8 cellular contexts compared by ENCODE assay signal in genomic region chr1:20786310-20787099, GRCh38. TPM values are rescaled to one million over a fixed set of nuclear protein-coding genes. Genes with fewer than 3 reads are reported as not detected.
A peak's percentile ranks its signal among the peaks of the same experiment; 100 is the strongest.
DNase-seq lines count a peak whose midpoint lies in the region; ATAC-seq and TF ChIP-seq lines count a peak whose summit lies in the region.

No MANE protein-coding gene starts in this region.

- TF ChIP-seq CTCF in GM12875 (IDR thresholded peaks at IDR 0.05; ENCODE audit: borderline replicate concordance, insufficient read depth, low read depth, low read length) (no peak), SU-DHL-6 (IDR thresholded peaks at IDR 0.05; ENCODE audit: insufficient read depth, low read length, poor library complexity, severe bottlenecking) (no peak), transverse colon (IDR thresholded peaks at IDR 0.05) (peak in 1 of 5 experiments; percentile 18)

- peaks cover 15% of the 10 kb centered on the region for H3K79me1 ChIP-seq in trophoblast cell (ENCODE audit: low read length)

- no CpG with 5 or more reads among the region's 105 CpGs for WGBS in trophoblast cell (ENCODE audit: extremely low coverage, insufficient coverage, insufficient read length)
- 0% methylated on average over 61 of the region's 105 CpGs; no CpG with 5 or more reads in 1 of the 2 donors for WGBS in transverse colon (ENCODE audit: low coverage in 1 of 2), 2 donors

- no peaks in the 10 kb centered on the region for H3K9me2 ChIP-seq in SU-DHL-6 (replicated peaks; ENCODE audit: insufficient read depth, low read length)

- peak overlapping the region; percentile 96 for H2BK120ac ChIP-seq in trophoblast cell (ENCODE audit: insufficient read depth, low read length, poor library complexity)

- H3K9ac ChIP-seq in SU-DHL-6 (ENCODE audit: low read length) (peak overlapping the region; percentile 88), adipocyte (ENCODE audit: low read length) (peak overlapping the region; percentile 98), trophoblast cell (ENCODE audit: low read length) (peak overlapping the region; percentile 99)

- no peaks in the 10 kb centered on the region for H3K36me3 ChIP-seq in SU-DHL-6 (ENCODE audit: low read length)
- no peaks in the 10 kb centered on the region for H3K36me3 ChIP-seq in adipocyte (ENCODE audit: control insufficient read depth, insufficient read depth, low read length, severe bottlenecking)
- H3K36me3 ChIP-seq in trophoblast cell (ENCODE audit: control insufficient read depth in 1 of 2, insufficient read depth in 2 of 2, low read length in 2 of 2), result peaks cover 0 to 2% of the 10 kb centered on the region in 2 experiments
- no peaks in the 10 kb centered on the region for H3K36me3 ChIP-seq in transverse colon

- peak overlapping the region; percentile 1 for H2BK12ac ChIP-seq in trophoblast cell (ENCODE audit: low read length)

- in situ Hi-C loops in transverse colon (cut with MboI; ENCODE audit: low pct_ligation_motif_present in 1 of 4, low pct_unique_long_range_greater_than_20kb in 1 of 4, low sequenced_read_pairs in 3 of 4), result no loop called here

- peak overlapping the region; percentile 18 for H3K23ac ChIP-seq in trophoblast cell (ENCODE audit: low read length)

- H3K4me2 ChIP-seq in SU-DHL-6 (ENCODE audit: low read depth, low read length, poor library complexity, severe bottlenecking), result peak overlapping the region; percentile 82
- peak overlapping the region; percentile 71 for H3K4me2 ChIP-seq in trophoblast cell (ENCODE audit: low read length)

- H3K14ac ChIP-seq in trophoblast cell (ENCODE audit: low read length), result peak overlapping the region; percentile 97

- H3F3A ChIP-seq in SU-DHL-6 (ENCODE audit: insufficient read depth), result peaks cover 16% of the 10 kb centered on the region; the same call in 1 of the 2 replicates

- peak; percentile 80 for ATAC-seq in HG02763 (IDR thresholded peaks at IDR 0.05; ENCODE audit: unreplicated experiment)

- peak overlapping the region; percentile 98 for H4K8ac ChIP-seq in trophoblast cell (ENCODE audit: low read depth, low read length)

- peak overlapping the region; percentile 77 for H4K12ac ChIP-seq in trophoblast cell (ENCODE audit: low read depth, low read length)

- H2AK5ac ChIP-seq in trophoblast cell (ENCODE audit: low read length), result peak overlapping the region; percentile 86

- TF ChIP-seq POLR2A in transverse colon (IDR thresholded peaks at IDR 0.05), result peak; percentile 58

- DNase-seq in NCI-H1417 (lab: John Stamatoyannopoulos, UW) (peak; percentile 96 to 98 (median 97)), adipocyte (ENCODE audit: low read depth) (peak; percentile 98), cardiac septum (ENCODE audit: low spot score) (peak; percentile 98), trophoblast cell (peak; percentile 94 to 96), transverse colon (peak; percentile 96)

- TF ChIP-seq EP300 in transverse colon (IDR thresholded peaks at IDR 0.05; ENCODE audit: low read depth), result no peak

- no peaks in the 10 kb centered on the region for H3K9me3 ChIP-seq in SU-DHL-6 (ENCODE audit: insufficient read depth, low read length)
- no peaks in the 10 kb centered on the region for H3K9me3 ChIP-seq in adipocyte (ENCODE audit: control insufficient read depth, low read length)
- H3K9me3 ChIP-seq in trophoblast cell (ENCODE audit: insufficient read depth, low read depth, low read length), result no peaks in the 10 kb centered on the region
- H3K9me3 ChIP-seq in transverse colon, result no peaks in the 10 kb centered on the region

- H2AFZ ChIP-seq in SU-DHL-6 (ENCODE audit: low read depth, low read length, severe bottlenecking), result peak overlapping the region; percentile 64
- peak overlapping the region; percentile 97 for H2AFZ ChIP-seq in trophoblast cell (ENCODE audit: insufficient read depth, low read length, poor library complexity)

- intact Hi-C loops in cardiac septum (cut with DNase I), result loop anchor here (2.0 to 10.0 kb wide), 2 partner anchors 388 to 538 kb away; no protein-coding TSS in a partner anchor
- intact Hi-C loops in transverse colon (cut with DNase I; ENCODE audit: low total_unique reads), result no loop called here

- peak overlapping the region; percentile 91 for H2BK5ac ChIP-seq in trophoblast cell (ENCODE audit: low read depth, low read length, poor library complexity)

- H3K18ac ChIP-seq in trophoblast cell (ENCODE audit: low read length), result peak overlapping the region; percentile 92

- H3K27me3 ChIP-seq in SU-DHL-6 (ENCODE audit: low read length) (no peaks in the 10 kb centered on the region), adipocyte (replicated peaks; ENCODE audit: control insufficient read depth, insufficient read depth, low read length) (no peaks in the 10 kb centered on the region), trophoblast cell (ENCODE audit: insufficient read depth, low read length) (no peaks in the 10 kb centered on the region), transverse colon (no peaks in the 10 kb centered on the region)

- H4K20me1 ChIP-seq in SU-DHL-6 (ENCODE audit: low read depth, low read length), result peaks cover 24% of the 10 kb centered on the region; the same call in 1 of the 2 replicates

- peak overlapping the region; percentile 96 for H4K91ac ChIP-seq in trophoblast cell (ENCODE audit: low read depth, low read length)

- H3K4me3 ChIP-seq in GM12875 (ENCODE audit: low read depth, low read length) (peak overlapping the region; percentile 99), SU-DHL-6 (ENCODE audit: insufficient read depth, low read length, poor library complexity, severe bottlenecking) (peak overlapping the region; percentile 83), adipocyte (ENCODE audit: low read length) (peak overlapping the region; percentile 90), trophoblast cell (ENCODE audit: low read depth, low read length) (peak overlapping the region; percentile 100), transverse colon (peak overlapping the region; percentile 69 to 99 (median 94))

- H3K79me2 ChIP-seq in SU-DHL-6 (ENCODE audit: insufficient read depth, low read length), result peaks cover 49% of the 10 kb centered on the region
- peaks cover 32% of the 10 kb centered on the region for H3K79me2 ChIP-seq in trophoblast cell (ENCODE audit: control insufficient read depth, insufficient read depth, low read length, poor library complexity)

- peak overlapping the region; percentile 84 for H3K4ac ChIP-seq in trophoblast cell (ENCODE audit: low read depth, low read length)

- H3K27ac ChIP-seq in SU-DHL-6 (ENCODE audit: low read depth, low read length), result peak overlapping the region; percentile 84
- H3K27ac ChIP-seq in trophoblast cell (ENCODE audit: low read depth, low read length), result peak overlapping the region; percentile 98
- H3K27ac ChIP-seq in transverse colon, result peak overlapping the region; percentile 98 to 100 (median 100)

- H3K4me1 ChIP-seq in adipocyte (ENCODE audit: control insufficient read depth, insufficient read depth, low read length) (peaks cover 15% of the 10 kb centered on the region), trophoblast cell (ENCODE audit: control insufficient read depth in 1 of 2, insufficient read depth in 2 of 2, low read length in 2 of 2) (peaks cover 3% of the 10 kb centered on the region in 2 experiments), transverse colon (peaks cover 14 to 34% (median 29%) of the 10 kb centered on the region in 4 donors)

RNA-seq across cellular contexts. Expression of gene HP1BP3, which starts 0.6 kb away (rescaled TPM):
- total RNA-seq in cardiac septum (123 TPM), transverse colon (100 to 1,000 TPM; 143 to 272 (median 197) TPM)
- polyA plus RNA-seq in trophoblast cell (2013), result 118 and 125 TPM in 2 replicates

RNA-seq across cellular contexts. Expression of gene SH2D5, which starts 54.0 kb away (rescaled TPM):
- total RNA-seq in cardiac septum (not detected), transverse colon (under 1 TPM in 1 of 4 donors, not detected in 3; 0.37 TPM)
- polyA plus RNA-seq in trophoblast cell (2013), result 2.9 and 3.1 TPM in 2 replicates

Comparison
In these comparisons a context has a peak if more than half of its experiments do, and no peak if none do; other contexts are left out.
1. Peak in every context shown above with its lines: DNase-seq, ATAC-seq, H3K4me3 ChIP-seq and H3K27ac ChIP-seq.